ENCODE assay signal across 8 cellular contexts in genomic region chr5:139844472-139845145, GRCh38. TPM values are rescaled to one million over a fixed set of nuclear protein-coding genes. Genes with fewer than 3 reads are reported as not detected.
DNase-seq lines count a peak whose midpoint lies in the region; ATAC-seq and TF ChIP-seq lines count a peak whose summit lies in the region.

No MANE protein-coding gene starts in this region.

- no peaks in the 10 kb centered on the region for H4K20me1 ChIP-seq in fibroblast of lung (ENCODE audit: control insufficient read depth, extremely low read depth, insufficient read depth, low read length)
- peaks cover 16% of the 10 kb centered on the region for H4K20me1 ChIP-seq in neural progenitor cell (ENCODE audit: low read depth)

- H3K4me3 ChIP-seq in fibroblast of lung (replicated peaks in 1 of 4; ENCODE audit: control extremely low read depth in 1 of 4, insufficient read depth in 1 of 4, low read depth in 3 of 4, low read length in 4 of 4) = no peak overlapping the region
- H3K4me3 ChIP-seq in neural progenitor cell = no peak overlapping the region

- no peak overlapping the region for H3K27ac Mint-ChIP-seq in activated T-cell treated with anti-CD3 and anti-CD28 coated beads, Interleukin-2, amount 50 U/mL, for 24 hours
- no peak overlapping the region for H3K27ac Mint-ChIP-seq in neural progenitor cell

- no peaks in the 10 kb centered on the region for H3K79me2 ChIP-seq in fibroblast of lung (ENCODE audit: control insufficient read depth, insufficient read depth, low read length)
- no peaks in the 10 kb centered on the region for H3K79me2 ChIP-seq in neural progenitor cell (ENCODE audit: low read depth)

- DNase-seq in GDM1 (lab: John Stamatoyannopoulos, UW) = peak; percentile 40
- peak; percentile 72 for DNase-seq in OCI-M1 (lab: John Stamatoyannopoulos, UW)
- DNase-seq in activated T-cell treated with anti-CD3 and anti-CD28 coated beads, Interleukin-2, amount 50 U/mL, for 24 hours = peak; percentile 78
- DNase-seq in fibroblast of lung (ENCODE audit: low read depth in 2 of 2) = peak; percentile 61 to 71
- peak; percentile 92 for DNase-seq in neural progenitor cell (ENCODE audit: low spot score)
- DNase-seq in stromal cell of bone marrow (ENCODE audit: low read depth) = peak; percentile 36

- H3K9me3 ChIP-seq in fibroblast of lung (ENCODE audit: control insufficient read depth, insufficient read depth, low read depth, low read length) = no peaks in the 10 kb centered on the region
- H3K9me3 ChIP-seq in neural progenitor cell (ENCODE audit: low read depth) = no peaks in the 10 kb centered on the region

- no peak overlapping the region for H3K4me2 ChIP-seq in fibroblast of lung (ENCODE audit: extremely low read depth, insufficient read depth, low read length)
- no peak overlapping the region for H3K4me2 ChIP-seq in neural progenitor cell

- no peaks in the 10 kb centered on the region for H3K9me3 Mint-ChIP-seq in activated T-cell treated with anti-CD3 and anti-CD28 coated beads, Interleukin-2, amount 50 U/mL, for 24 hours
- no peaks in the 10 kb centered on the region for H3K9me3 Mint-ChIP-seq in neural progenitor cell

- ATAC-seq in HG03442 (IDR thresholded peaks at IDR 0.05; ENCODE audit: unreplicated experiment) = peak; percentile 35
- ATAC-seq in HG03342 (IDR thresholded peaks at IDR 0.05; ENCODE audit: unreplicated experiment) = no peak

- H3K36me3 ChIP-seq in fibroblast of lung (ENCODE audit: control insufficient read depth, insufficient read depth, low read length) (no peaks in the 10 kb centered on the region), neural progenitor cell (no peaks in the 10 kb centered on the region)

- no peak overlapping the region for H3K4me3 Mint-ChIP-seq in activated T-cell treated with anti-CD3 and anti-CD28 coated beads, Interleukin-2, amount 50 U/mL, for 24 hours
- H3K4me3 Mint-ChIP-seq in neural progenitor cell = no peak overlapping the region

- H3K4me1 ChIP-seq in fibroblast of lung (ENCODE audit: control insufficient read depth, extremely low read depth, insufficient read depth, low read length) = no peaks in the 10 kb centered on the region
- no peaks in the 10 kb centered on the region for H3K4me1 ChIP-seq in neural progenitor cell

- H3F3A ChIP-seq in neural progenitor cell (ENCODE audit: low read depth) = peaks cover 11% of the 10 kb centered on the region

- H3K27me3 Mint-ChIP-seq in activated T-cell treated with anti-CD3 and anti-CD28 coated beads, Interleukin-2, amount 50 U/mL, for 24 hours = peaks cover 33% of the 10 kb centered on the region
- peaks cover 31% of the 10 kb centered on the region for H3K27me3 Mint-ChIP-seq in neural progenitor cell (ENCODE audit: insufficient read depth, low read depth)

- H3K27me3 ChIP-seq in fibroblast of lung (ENCODE audit: control insufficient read depth, insufficient read depth, low read length) (peaks cover 4% of the 10 kb centered on the region), neural progenitor cell (peaks cover 84% of the 10 kb centered on the region)

- H2AFZ ChIP-seq in fibroblast of lung (ENCODE audit: low read length) (no peak overlapping the region), neural progenitor cell (replicated peaks) (no peak overlapping the region)

- peaks cover 12% of the 10 kb centered on the region for H3K4me1 Mint-ChIP-seq in activated T-cell treated with anti-CD3 and anti-CD28 coated beads, Interleukin-2, amount 50 U/mL, for 24 hours (ENCODE audit: low read depth)
- peaks cover 7% of the 10 kb centered on the region for H3K4me1 Mint-ChIP-seq in neural progenitor cell

- no peaks in the 10 kb centered on the region for H3K36me3 Mint-ChIP-seq in activated T-cell treated with anti-CD3 and anti-CD28 coated beads, Interleukin-2, amount 50 U/mL, for 24 hours (ENCODE audit: low read depth)
- no peaks in the 10 kb centered on the region for H3K36me3 Mint-ChIP-seq in neural progenitor cell

- peak; percentile 62 to 85 for TF ChIP-seq CTCF in fibroblast of lung (conservative IDR thresholded peaks at IDR 0.05 in 1 of 2, IDR thresholded peaks at IDR 0.05 in 1 of 2; ENCODE audit: low read depth in 1 of 2, low read length in 2 of 2)
- TF ChIP-seq CTCF in neural progenitor cell (IDR thresholded peaks at IDR 0.05) = peak; percentile 90

- H3K9ac ChIP-seq in fibroblast of lung (ENCODE audit: insufficient read depth, low read length) = no peak overlapping the region
- no peak overlapping the region for H3K9ac ChIP-seq in neural progenitor cell

- H3K27ac ChIP-seq in fibroblast of lung (ENCODE audit: insufficient read depth, low read length) = no peak overlapping the region
- no peak overlapping the region for H3K27ac ChIP-seq in neural progenitor cell

RNA-seq across cellular contexts. Expression of gene PSD2, which starts 49.0 kb away (rescaled TPM):
- under 0.01 and 0.17 TPM in 2 replicates for total RNA-seq in fibroblast of lung
- polyA plus RNA-seq in fibroblast of lung = 0.05 TPM in 2 replicates
- 0.05 TPM in 1 of 2 replicates, not detected in the other for polyA plus RNA-seq in fibroblast of lung (2012)
- polyA minus RNA-seq in fibroblast of lung (ENCODE audit: low replicate concordance) = not detected in 2 replicates
- total RNA-seq in neural progenitor cell (ENCODE audit: low replicate concordance) = 0.09 and 0.53 TPM in 2 replicates

Comparison
In these comparisons a context has a peak if more than half of its experiments do, and no peak if none do; other contexts are left out.
1. DNase-seq: peak in every context shown above with its lines; median percentile 92 in neural progenitor cell; 78 in activated T-cell treated with anti-CD3 and anti-CD28 coated beads, Interleukin-2, amount 50 U/mL, for 24 hours; 72 in OCI-M1; 66 in fibroblast of lung; 40 in GDM1; 36 in stromal cell of bone marrow.